11 cellular contexts compared by ENCODE assay signal in the genomic region with DNA sequence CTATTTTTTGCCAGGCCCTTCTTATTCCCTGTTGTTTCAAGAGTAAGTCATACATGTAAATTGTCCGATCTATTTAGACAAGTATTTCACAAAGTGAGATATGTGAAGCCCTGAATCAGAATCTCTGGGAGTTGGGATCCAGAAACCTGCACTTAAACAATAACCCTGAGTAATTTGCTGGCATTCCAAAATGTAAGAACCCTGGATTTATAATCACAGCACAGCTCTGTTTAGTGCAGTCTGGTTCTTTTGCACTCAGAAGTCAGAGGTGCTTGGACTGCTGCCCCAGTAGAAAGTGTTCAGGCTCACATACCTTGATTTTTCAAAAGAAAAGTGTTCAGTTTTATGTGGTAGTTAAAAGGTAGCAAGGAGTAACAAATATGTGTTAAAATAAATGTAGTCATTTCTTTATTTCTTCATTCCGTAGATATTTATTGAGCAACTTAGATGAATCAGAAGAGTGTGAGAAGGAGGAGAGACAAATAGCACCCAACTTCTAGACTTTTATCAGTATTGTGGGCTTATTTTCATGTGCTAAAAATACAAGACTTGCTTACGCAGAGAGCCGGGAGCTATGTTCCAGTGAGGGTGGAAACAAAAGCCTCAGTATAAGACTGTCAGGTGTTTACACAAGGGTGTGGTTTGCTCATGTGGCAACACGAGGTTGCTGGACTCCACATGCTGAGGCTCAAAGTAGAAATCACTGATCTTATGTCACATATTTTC.
DNase-seq lines count a peak whose midpoint lies in the region; ATAC-seq and TF ChIP-seq lines count a peak whose summit lies in the region.
"Had no signal": no experiment of that assay in that cellular context is flagged by ENCODE, and none has a peak within 500 bp of the region (broad histone marks: within the 10 kb centered on the region; RNA-seq: fewer than 3 reads in every experiment).

No MANE protein-coding gene starts in this region.

- peaks cover 2% of the 10 kb centered on the region for H3K36me3 ChIP-seq in CD4-positive, alpha-beta memory T cell (ENCODE audit: insufficient read depth, low read length)
- H3K36me3 ChIP-seq in MM.1S (replicated peaks; ENCODE audit: insufficient read depth, low read length) (no peaks in the 10 kb centered on the region), mucosa of descending colon (ENCODE audit: low read depth) (no peaks in the 10 kb centered on the region), neuronal stem cell (replicated peaks in 1 of 2; ENCODE audit: control insufficient read depth in 2 of 2, insufficient read depth in 2 of 2, low read length in 2 of 2) (peaks cover 0 to 24% of the 10 kb centered on the region in 2 donors)

- peaks cover 22 to 31% of the 10 kb centered on the region in 2 donors for H3K36me3 Mint-ChIP-seq in CD4-positive, alpha-beta memory T cell
- H3K36me3 Mint-ChIP-seq in activated CD4-positive, alpha-beta T cell treated with anti-CD3 and anti-CD28 coated beads, Interleukin-2, amount 10 ng/mL, durations not matched to agents 24 days and 14 days (ENCODE audit: low read depth), result peaks cover 24% of the 10 kb centered on the region

- H3K27me3 ChIP-seq in CD4-positive, alpha-beta memory T cell (ENCODE audit: insufficient read depth, low read length), result no peaks in the 10 kb centered on the region
- H3K27me3 ChIP-seq in MM.1S (replicated peaks; ENCODE audit: insufficient read depth, low read length), result no peaks in the 10 kb centered on the region
- no peaks in the 10 kb centered on the region for H3K27me3 ChIP-seq in neuronal stem cell (ENCODE audit: control insufficient read depth in 3 of 3, insufficient read depth in 3 of 3, low read depth in 1 of 3, low read length in 3 of 3)

- H3K4me1 Mint-ChIP-seq in CD4-positive, alpha-beta memory T cell, result peaks cover 16 to 40% (median 25%) of the 10 kb centered on the region in 4 donors
- no peaks in the 10 kb centered on the region for H3K4me1 Mint-ChIP-seq in activated CD4-positive, alpha-beta T cell treated with anti-CD3 and anti-CD28 coated beads, Interleukin-2, amount 10 ng/mL, durations not matched to agents 24 days and 14 days

- H3K18ac ChIP-seq in neuronal stem cell (ENCODE audit: low read length), result no peak overlapping the region

- H2BK120ac ChIP-seq in neuronal stem cell (ENCODE audit: low read depth, low read length), result no peak overlapping the region

- H3K4me3 ChIP-seq in CD4-positive, alpha-beta memory T cell (ENCODE audit: low read length in 2 of 2), result no peak overlapping the region
- H3K4me3 ChIP-seq in MM.1S (ENCODE audit: low read length), result no peak overlapping the region
- no peak overlapping the region for H3K4me3 ChIP-seq in coronary artery
- H3K4me3 ChIP-seq in mucosa of descending colon, result no peak overlapping the region
- H3K4me3 ChIP-seq in neuronal stem cell (ENCODE audit: low read length in 2 of 2), result no peak overlapping the region

- H4K91ac ChIP-seq in neuronal stem cell (ENCODE audit: low read depth, low read length, poor library complexity), result no peak overlapping the region

- no peaks in the 10 kb centered on the region for H3K9me3 ChIP-seq in CD4-positive, alpha-beta memory T cell (ENCODE audit: control insufficient read depth in 1 of 2, low read length in 2 of 2)
- no peaks in the 10 kb centered on the region for H3K9me3 ChIP-seq in MM.1S (replicated peaks; ENCODE audit: insufficient read depth, low read length)
- H3K9me3 ChIP-seq in mucosa of descending colon, result no peaks in the 10 kb centered on the region
- H3K9me3 ChIP-seq in neuronal stem cell (replicated peaks in 1 of 2; ENCODE audit: control insufficient read depth in 2 of 2, insufficient read depth in 1 of 2, low read depth in 1 of 2, low read length in 2 of 2), result peaks cover 0 to 7% of the 10 kb centered on the region in 2 donors

- no peaks in the 10 kb centered on the region for H3K79me2 ChIP-seq in MM.1S (ENCODE audit: low read length)

- H2BK15ac ChIP-seq in neuronal stem cell (ENCODE audit: low read length), result no peak overlapping the region

- DNase-seq in CD4-positive, alpha-beta memory T cell, result no peak
- DNase-seq in MM.1S, result peak; percentile 72
- no peak for DNase-seq in coronary artery (ENCODE audit: low spot score)
- DNase-seq in mucosa of descending colon, result peak in 1 of 3 donors; percentile 68
- DNase-seq in activated CD4-positive, alpha-beta T cell treated with anti-CD3 and anti-CD28 coated beads, Interleukin-2, amount 10 ng/mL, durations not matched to agents 24 days and 14 days, result no peak
- no peak for DNase-seq in neuronal stem cell (ENCODE audit: low spot score)
- DNase-seq in stimulated activated CD4-positive, alpha-beta T cell treated with anti-CD3 and anti-CD28 coated beads, Interleukin-1b, Interleukin-23, amount 100 ng/mL, for 48 hours, result no peak
- no peak for DNase-seq in stimulated activated CD4-positive, alpha-beta T cell treated with anti-CD3 and anti-CD28 coated beads, Interleukin-15, amount 100 ng/mL, for 24 hours
- DNase-seq: activated effector memory CD4-positive, alpha-beta T cell treated with Interleukin-2 at 50 U/mL for 16 hours; RPMI8226 had no signal

- H3K9ac ChIP-seq in MM.1S (ENCODE audit: low read length) (peak overlapping the region; percentile 63), neuronal stem cell (ENCODE audit: low read depth, low read length, poor library complexity) (no peak overlapping the region)

- CTCF ChIA-PET in CD4-positive, alpha-beta memory T cell (lab: Charles Lee; ENCODE audit: partially characterized antibody), result interaction anchor here (2.8 kb wide), 1 partner anchor 70 kb away, joined by 10 read pairs; the partner anchor contains the start of gene SYNE2

- H3K4ac ChIP-seq in neuronal stem cell (ENCODE audit: low read length), result no peak overlapping the region

- H3K4me1 ChIP-seq in CD4-positive, alpha-beta memory T cell (ENCODE audit: insufficient read depth, low read length), result peaks cover 18% of the 10 kb centered on the region
- H3K4me1 ChIP-seq in MM.1S (ENCODE audit: low read length) (peaks cover 7% of the 10 kb centered on the region), mucosa of descending colon (ENCODE audit: low read depth) (peaks cover 9% of the 10 kb centered on the region), neuronal stem cell (ENCODE audit: control insufficient read depth in 2 of 2, insufficient read depth in 1 of 2, low read depth in 1 of 2, low read length in 2 of 2) (peaks cover 0 to 2% of the 10 kb centered on the region in 2 donors)

- H4K8ac ChIP-seq in neuronal stem cell (ENCODE audit: low read depth, low read length), result no peak overlapping the region

- H3K4me3 Mint-ChIP-seq in CD4-positive, alpha-beta memory T cell, result peak overlapping the region in 4 of 8 donors; percentile 1 to 47 (median 20)
- no peak overlapping the region for H3K4me3 Mint-ChIP-seq in activated CD4-positive, alpha-beta T cell treated with anti-CD3 and anti-CD28 coated beads, Interleukin-2, amount 10 ng/mL, durations not matched to agents 24 days and 14 days

- peak overlapping the region; percentile 66 for H3K4me2 ChIP-seq in MM.1S (ENCODE audit: low read depth, low read length)
- H3K4me2 ChIP-seq in neuronal stem cell (ENCODE audit: insufficient read depth, low read length, poor library complexity, severe bottlenecking), result no peak overlapping the region

- no peak overlapping the region for H2AK5ac ChIP-seq in neuronal stem cell (ENCODE audit: low read depth, low read length)

- H2BK12ac ChIP-seq in neuronal stem cell (ENCODE audit: low read length), result no peak overlapping the region

- H3K27ac ChIP-seq in CD4-positive, alpha-beta memory T cell (ENCODE audit: low read depth, low read length), result no peak overlapping the region
- H3K27ac ChIP-seq in MM.1S (ENCODE audit: low read length) (peak overlapping the region; percentile 96), coronary artery (peak overlapping the region; percentile 52 to 62), neuronal stem cell (replicated peaks; ENCODE audit: low read length) (no peak overlapping the region)
- H3K27ac ChIP-seq: C4-2B had no signal

- no peak overlapping the region for H3K14ac ChIP-seq in neuronal stem cell (ENCODE audit: low read length)

- no peaks in the 10 kb centered on the region for H3K9me2 ChIP-seq in MM.1S (replicated peaks; ENCODE audit: insufficient read depth, low read length)

- peaks cover 0 to 7% (median 0%) of the 10 kb centered on the region in 8 donors for H3K9me3 Mint-ChIP-seq in CD4-positive, alpha-beta memory T cell
- H3K9me3 Mint-ChIP-seq in activated CD4-positive, alpha-beta T cell treated with anti-CD3 and anti-CD28 coated beads, Interleukin-2, amount 10 ng/mL, durations not matched to agents 24 days and 14 days, result peaks cover 8% of the 10 kb centered on the region

- POLR2A ChIA-PET in CD4-positive, alpha-beta memory T cell (lab: Charles Lee; ENCODE audit: partially characterized antibody), result interaction anchor here (1.4 to 2.0 kb wide), 2 partner anchors 11 to 52 kb away, joined by 3 to 9 read pairs; no protein-coding TSS in a partner anchor

- H3K23ac ChIP-seq in neuronal stem cell (ENCODE audit: low read depth, low read length, poor library complexity), result no peak overlapping the region

- no peaks in the 10 kb centered on the region for H3K27me3 Mint-ChIP-seq in CD4-positive, alpha-beta memory T cell
- H3K27me3 Mint-ChIP-seq in activated CD4-positive, alpha-beta T cell treated with anti-CD3 and anti-CD28 coated beads, Interleukin-2, amount 10 ng/mL, durations not matched to agents 24 days and 14 days, result no peaks in the 10 kb centered on the region

- intact Hi-C loops in CD4-positive, alpha-beta memory T cell (cut with micrococcal nuclease), result no loop called here
- intact Hi-C loops in mucosa of descending colon (cut with DNase I, micrococcal nuclease), result no loop called here
- intact Hi-C loops in activated CD4-positive, alpha-beta T cell treated with anti-CD3 and anti-CD28 coated beads, Interleukin-2, amount 10 ng/mL, durations not matched to agents 24 days and 14 days (cut with micrococcal nuclease), result no loop called here

- H2BK5ac ChIP-seq in neuronal stem cell (ENCODE audit: low read length), result no peak overlapping the region

- H3K27ac Mint-ChIP-seq in CD4-positive, alpha-beta memory T cell, result peak overlapping the region; percentile 3 to 75 (median 37)
- H3K27ac Mint-ChIP-seq in activated CD4-positive, alpha-beta T cell treated with anti-CD3 and anti-CD28 coated beads, Interleukin-2, amount 10 ng/mL, durations not matched to agents 24 days and 14 days, result no peak overlapping the region

- ATAC-seq in mucosa of descending colon, result peak; percentile 99

- H3K79me1 ChIP-seq in neuronal stem cell (ENCODE audit: low read depth, low read length), result peaks cover 6% of the 10 kb centered on the region

- H3F3A ChIP-seq in MM.1S (ENCODE audit: insufficient read depth, low read length), result peaks cover 11% of the 10 kb centered on the region; the same call in 1 of the 2 replicates

- TF ChIP-seq CTCF in MM.1S (IDR thresholded peaks at IDR 0.05; ENCODE audit: low read length), result no peak
- no peak for TF ChIP-seq CTCF in coronary artery (IDR thresholded peaks at IDR 0.05)
- TF ChIP-seq CTCF in mucosa of descending colon (IDR thresholded peaks at IDR 0.05), result no peak

- WGBS in neuronal stem cell (ENCODE audit: extremely low coverage in 2 of 2, insufficient read length in 2 of 2, insufficient replicate concordance in 1 of 2), 2 donors, result no CpG with 5 or more reads among the region's 5 CpGs

- H4K20me1 ChIP-seq in MM.1S (ENCODE audit: insufficient read depth, low read length), result no peaks in the 10 kb centered on the region

- H2AFZ ChIP-seq in MM.1S (ENCODE audit: low read length) (no peak overlapping the region), neuronal stem cell (ENCODE audit: low read length) (no peak overlapping the region)

Comparison
In these comparisons a context has a peak if more than half of its experiments do, and no peak if none do; other contexts are left out.
1. H3K27ac ChIP-seq: peak in MM.1S (single experiment) and coronary artery (2 of 2); none in CD4-positive, alpha-beta memory T cell (single experiment) and neuronal stem cell (single experiment).